Comparison of ENCODE assay signal across 35 cellular contexts in genomic region chr9:106503759-106504158, GRCh38.
DNase-seq lines count a peak whose midpoint lies in the region; ATAC-seq and TF ChIP-seq lines count a peak whose summit lies in the region.
"Had no signal": no experiment of that assay in that cellular context is flagged by ENCODE, and none has a peak within 500 bp of the region (broad histone marks: within the 10 kb centered on the region; RNA-seq: fewer than 3 reads in every experiment).

No MANE protein-coding gene starts in this region.

- H3K14ac ChIP-seq in neuronal stem cell (ENCODE audit: low read length) = no peak overlapping the region

- H3K4me1 ChIP-seq in mucosa of descending colon (ENCODE audit: low read depth) (no peaks in the 10 kb centered on the region), neuronal stem cell (ENCODE audit: control insufficient read depth in 2 of 2, insufficient read depth in 1 of 2, low read depth in 1 of 2, low read length in 2 of 2) (no peaks in the 10 kb centered on the region)
- H3K4me1 ChIP-seq: esophagus squamous epithelium, foreskin keratinocyte, prostate gland, right lobe of liver, spleen, stomach had no signal

- no peak overlapping the region for H3K18ac ChIP-seq in neuronal stem cell (ENCODE audit: low read length)

- no peak overlapping the region for H3K27ac ChIP-seq in neuronal stem cell (replicated peaks; ENCODE audit: low read length)
- H3K27ac ChIP-seq: dorsolateral prefrontal cortex, esophagus squamous epithelium, foreskin keratinocyte, prostate gland, right lobe of liver, spleen, stomach had no signal

- H2AFZ ChIP-seq in neuronal stem cell (ENCODE audit: low read length) = no peak overlapping the region
- H2AFZ ChIP-seq: GM23338 had no signal

- no peak overlapping the region for H3K9ac ChIP-seq in neuronal stem cell (ENCODE audit: low read depth, low read length, poor library complexity)

- H3K9me3 ChIP-seq in mucosa of descending colon = no peaks in the 10 kb centered on the region
- H3K9me3 ChIP-seq in neuronal stem cell (replicated peaks in 1 of 2; ENCODE audit: control insufficient read depth in 2 of 2, insufficient read depth in 1 of 2, low read depth in 1 of 2, low read length in 2 of 2) = peaks cover 0 to 6% of the 10 kb centered on the region in 2 donors
- H3K9me3 ChIP-seq: esophagus squamous epithelium, prostate gland, right lobe of liver, stomach had no signal

- H3K36me3 ChIP-seq in GM06990 (ENCODE audit: control insufficient read depth, insufficient read depth, low read length) (no peaks in the 10 kb centered on the region), mucosa of descending colon (ENCODE audit: low read depth) (no peaks in the 10 kb centered on the region), neuronal stem cell (replicated peaks in 1 of 2; ENCODE audit: control insufficient read depth in 2 of 2, insufficient read depth in 2 of 2, low read length in 2 of 2) (no peaks in the 10 kb centered on the region)
- H3K36me3 ChIP-seq: esophagus squamous epithelium, prostate gland, right lobe of liver, spleen, stomach had no signal

- peak; percentile 28 for TF ChIP-seq CTCF in GM06990 (IDR thresholded peaks at IDR 0.05; ENCODE audit: insufficient read depth, low read length, poor library complexity, severe bottlenecking)
- no peak for TF ChIP-seq CTCF in mucosa of descending colon (IDR thresholded peaks at IDR 0.05)

- no CpG with 5 or more reads among the region's 5 CpGs for WGBS in neuronal stem cell (ENCODE audit: extremely low coverage in 2 of 2, insufficient read length in 2 of 2, insufficient replicate concordance in 1 of 2), 2 donors

- no peak overlapping the region for H2BK5ac ChIP-seq in neuronal stem cell (ENCODE audit: low read length)

- no peak overlapping the region for H4K91ac ChIP-seq in neuronal stem cell (ENCODE audit: low read depth, low read length, poor library complexity)

- H3K23ac ChIP-seq in neuronal stem cell (ENCODE audit: low read depth, low read length, poor library complexity) = no peak overlapping the region

- no peak overlapping the region for H3K4me2 ChIP-seq in neuronal stem cell (ENCODE audit: insufficient read depth, low read length, poor library complexity, severe bottlenecking)
- H3K4me2 ChIP-seq: GM23338 had no signal

- no peak overlapping the region for H2BK120ac ChIP-seq in neuronal stem cell (ENCODE audit: low read depth, low read length)

- intact Hi-C loops in mucosa of descending colon (cut with DNase I, micrococcal nuclease) = no loop called here

- H3K79me1 ChIP-seq in neuronal stem cell (ENCODE audit: low read depth, low read length) = no peaks in the 10 kb centered on the region

- H2AK5ac ChIP-seq in neuronal stem cell (ENCODE audit: low read depth, low read length) = no peak overlapping the region

- H3K4ac ChIP-seq in neuronal stem cell (ENCODE audit: low read length) = no peak overlapping the region

- H3K4me3 ChIP-seq in GM06990 (replicated peaks; ENCODE audit: low read depth, low read length) (no peak overlapping the region), mucosa of descending colon (no peak overlapping the region), neuronal stem cell (ENCODE audit: low read length in 2 of 2) (no peak overlapping the region)
- H3K4me3 ChIP-seq: dorsolateral prefrontal cortex, esophagus squamous epithelium, GM23338, prostate gland, right lobe of liver, spleen, stomach had no signal

- H4K8ac ChIP-seq in neuronal stem cell (ENCODE audit: low read depth, low read length) = no peak overlapping the region

- H2BK12ac ChIP-seq in neuronal stem cell (ENCODE audit: low read length) = no peak overlapping the region

- ATAC-seq in GM18499 (IDR thresholded peaks at IDR 0.05; ENCODE audit: insufficient read depth, unreplicated experiment) = peak; percentile 70
- peak; percentile 62 for ATAC-seq in GM19463 (IDR thresholded peaks at IDR 0.05; ENCODE audit: unreplicated experiment)
- peak; percentile 49 for ATAC-seq in HG03108 (IDR thresholded peaks at IDR 0.05; ENCODE audit: unreplicated experiment)
- no peak for ATAC-seq in GM19452 (IDR thresholded peaks at IDR 0.05; ENCODE audit: unreplicated experiment)
- ATAC-seq in mucosa of descending colon = no peak
- ATAC-seq: activated T-helper 17 cell treated with anti-CD3 and anti-CD28 coated beads, Interleukin-2, amount 50 U/mL, for 72 hours; foreskin keratinocyte; GM23338; Panc1; right lobe of liver; T-helper 17 cell had no signal

- H3K27me3 ChIP-seq in GM06990 (replicated peaks; ENCODE audit: control insufficient read depth, insufficient read depth, low read length) (no peaks in the 10 kb centered on the region), neuronal stem cell (ENCODE audit: control insufficient read depth in 3 of 3, insufficient read depth in 3 of 3, low read depth in 1 of 3, low read length in 3 of 3) (no peaks in the 10 kb centered on the region)
- H3K27me3 ChIP-seq: dorsolateral prefrontal cortex, esophagus squamous epithelium, foreskin keratinocyte, right lobe of liver, spleen, stomach had no signal

- H2BK15ac ChIP-seq in neuronal stem cell (ENCODE audit: low read length) = no peak overlapping the region

- DNase-seq in GM06990 (ENCODE audit: extremely low read depth, insufficient read length) = peak; percentile 49
- no peak for DNase-seq in mucosa of descending colon
- no peak for DNase-seq in 8988T
- DNase-seq in neuronal stem cell (ENCODE audit: low spot score) = no peak
- DNase-seq: activated CD4-positive, alpha-beta memory T cell treated with anti-CD3 and anti-CD28 coated beads, Interleukin-2, amount 10 ng/mL, durations not matched to agents 7 days and 5 days; activated CD4-positive, CD25-positive, alpha-beta regulatory T cell; activated CD8-positive, alpha-beta memory T cell treated with anti-CD3 and anti-CD28 coated beads, Interleukin-2, amount 50 U/mL, for 4 hours; activated naive CD4-positive, alpha-beta T cell treated with anti-CD3 and anti-CD28 coated beads, Interleukin-2, amount 50 U/mL, for 16 hours; amniotic stem cell; CD4-positive, alpha-beta T cell; cerebellar nuclear complex; DND-41; dorsolateral prefrontal cortex; esophagus squamous epithelium; foreskin keratinocyte; KG1; kidney; naive B cell; NCI-H1105 treated with DMSO at 0.1 percent for 48 hours; NCI-H1930; NCI-H2227 treated with DMSO at 0.1 percent for 48 hours; occipital lobe; right lobe of liver; SHP77; spleen; stomach; T-helper 17 cell had no signal

Comparison
In these comparisons a context has a peak if more than half of its experiments do, and no peak if none do; other contexts are left out.
1. ATAC-seq: peak in GM18499 (single experiment), GM19463 (single experiment) and HG03108 (single experiment); none in GM19452 (single experiment) and mucosa of descending colon (single experiment).